5 cellular contexts compared by ENCODE assay signal in the genomic region with DNA sequence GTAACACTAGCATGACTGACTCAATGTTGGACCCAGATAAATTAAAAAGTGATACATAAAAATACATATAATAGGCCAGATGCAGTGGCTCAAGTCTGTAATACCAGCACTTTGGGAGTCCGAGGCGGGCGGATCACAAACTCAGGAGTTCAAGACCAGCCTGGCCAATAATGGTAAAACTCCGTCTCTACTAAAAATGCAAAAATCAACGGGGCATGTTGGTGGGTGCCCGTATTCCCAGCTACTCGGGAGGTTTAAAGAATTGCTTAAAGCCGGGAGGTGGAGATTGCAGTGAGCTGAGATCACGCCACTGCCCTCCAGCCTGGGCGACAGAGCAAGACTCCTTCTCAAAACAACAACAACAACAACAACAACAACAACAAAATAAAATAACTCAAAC. TPM values are rescaled to one million over a fixed set of nuclear protein-coding genes. Genes with fewer than 3 reads are reported as not detected.
"Had no signal": no experiment of that assay in that cellular context is flagged by ENCODE, and none has a peak within 500 bp of the region (broad histone marks: within the 10 kb centered on the region; RNA-seq: fewer than 3 reads in every experiment).

No MANE protein-coding gene starts in this region.

RNA-seq across cellular contexts. Expression of a gene that starts 43.3 kb away (rescaled TPM):
- total RNA-seq: activated naive CD4-positive, alpha-beta T cell treated with anti-CD3 and anti-CD28 coated beads for 36 hours; activated naive CD4-positive, alpha-beta T cell treated with anti-CD3 and anti-CD28 coated beads, Interleukin-2, amount 50 U/mL, for 72 hours; activated naive CD8-positive, alpha-beta T cell treated with anti-CD3 and anti-CD28 coated beads for 36 hours; activated naive CD8-positive, alpha-beta T cell treated with anti-CD3 and anti-CD28 coated beads, Interleukin-2, amount 10 ng/mL, durations not matched to agents 7 days and 5 days; activated T-helper 1 cell treated with anti-CD3 and anti-CD28 coated beads, Interleukin-12 subunit alpha, Interleukin-12 subunit beta, Interleukin-2, Interleukin-4 antibody, amounts not matched to agents 30 ng/mL and 10 ng/mL and 1 ng/mL, durations not matched to agents 14 hours and 24 hours and 36 hours had no signal
